Comparison of ENCODE assay signal across 24 cellular contexts in genomic region chr17:3929764-3930163, GRCh38. TPM values are rescaled to one million over a fixed set of nuclear protein-coding genes. Genes with fewer than 3 reads are reported as not detected.
"Had no signal": no experiment of that assay in that cellular context is flagged by ENCODE, and none has a peak within 500 bp of the region (broad histone marks: within the 10 kb centered on the region; RNA-seq: fewer than 3 reads in every experiment).

No MANE protein-coding gene starts in this region.

- H3K27me3 ChIP-seq: dorsolateral prefrontal cortex, heart left ventricle, spleen had no signal

- H3K9me3 Mint-ChIP-seq: nephron had no signal

- H3K9me3 ChIP-seq: heart left ventricle, mucosa of descending colon, spleen had no signal

- H3K4me3 ChIP-seq: dorsolateral prefrontal cortex, heart left ventricle, mucosa of descending colon, spleen had no signal

- ATAC-seq: esophagus mucosa, left colon, mucosa of descending colon, sciatic nerve had no signal

- H3K27ac ChIP-seq: dorsolateral prefrontal cortex, heart left ventricle had no signal

- H3K4me3 Mint-ChIP-seq: nephron had no signal

- DNase-seq: cortex of kidney; dorsolateral prefrontal cortex; effector CD8-positive, alpha-beta T cell; heart left ventricle; hippocampal formation; left colon; mucosa of descending colon; posterior cingulate gyrus; stimulated activated CD4-positive, alpha-beta T cell treated with anti-CD3 and anti-CD28 coated beads, Interleukin-15, amount 100 ng/mL, for 24 hours; stimulated activated CD4-positive, alpha-beta T cell treated with anti-CD3 and anti-CD28 coated beads, Interleukin-1b, Interleukin-23, amount 100 ng/mL, for 48 hours; stimulated activated CD4-positive, alpha-beta T cell treated with anti-CD3 and anti-CD28 coated beads, Interleukin-4, amount 100 ng/mL, for 24 hours; stimulated activated naive CD4-positive, alpha-beta T cell treated with Interleukin-2 at 50 U/mL for 16 hours; trophoblast cell had no signal

- H3K27ac Mint-ChIP-seq: nephron had no signal

RNA-seq across cellular contexts. Expression of gene P2RX1, which starts 13.5 kb away (rescaled TPM):
- total RNA-seq: frontal cortex, glomerular endothelial cell, kidney epithelial cell, lung microvascular endothelial cell, osteocyte, pulmonary artery endothelial cell had no signal
- polyA plus RNA-seq: fibroblast of lung had no signal

RNA-seq across cellular contexts. Expression of gene ATP2A3, which starts 34.5 kb away (rescaled TPM):
- total RNA-seq: osteocyte had no signal
